ENCODE assay signal across 1 cellular context in the genomic region with DNA sequence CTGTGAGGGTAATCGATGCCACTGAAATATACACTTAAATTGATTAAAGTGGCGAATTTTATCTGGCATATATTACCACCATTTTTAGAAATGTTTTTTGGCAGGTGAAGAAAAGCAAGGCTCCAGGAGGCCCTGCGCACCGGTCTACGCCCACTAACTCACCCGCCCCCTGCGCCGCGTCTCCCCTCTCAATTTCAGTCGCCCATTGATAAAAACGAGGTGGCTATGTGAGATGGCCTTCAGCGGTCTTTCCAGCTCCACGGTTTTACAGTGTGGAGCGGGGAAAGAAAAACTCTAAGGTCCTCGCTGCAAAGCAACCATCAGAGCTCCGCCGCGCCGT.
TF ChIP-seq lines count a peak whose summit lies in the region.

No MANE protein-coding gene starts in this region.

TF ChIP-seq in GM12878, 131 proteins besides CTCF, POLR2A, EP300 and RAD21:
- TF ChIP-seq, protein P1, sequence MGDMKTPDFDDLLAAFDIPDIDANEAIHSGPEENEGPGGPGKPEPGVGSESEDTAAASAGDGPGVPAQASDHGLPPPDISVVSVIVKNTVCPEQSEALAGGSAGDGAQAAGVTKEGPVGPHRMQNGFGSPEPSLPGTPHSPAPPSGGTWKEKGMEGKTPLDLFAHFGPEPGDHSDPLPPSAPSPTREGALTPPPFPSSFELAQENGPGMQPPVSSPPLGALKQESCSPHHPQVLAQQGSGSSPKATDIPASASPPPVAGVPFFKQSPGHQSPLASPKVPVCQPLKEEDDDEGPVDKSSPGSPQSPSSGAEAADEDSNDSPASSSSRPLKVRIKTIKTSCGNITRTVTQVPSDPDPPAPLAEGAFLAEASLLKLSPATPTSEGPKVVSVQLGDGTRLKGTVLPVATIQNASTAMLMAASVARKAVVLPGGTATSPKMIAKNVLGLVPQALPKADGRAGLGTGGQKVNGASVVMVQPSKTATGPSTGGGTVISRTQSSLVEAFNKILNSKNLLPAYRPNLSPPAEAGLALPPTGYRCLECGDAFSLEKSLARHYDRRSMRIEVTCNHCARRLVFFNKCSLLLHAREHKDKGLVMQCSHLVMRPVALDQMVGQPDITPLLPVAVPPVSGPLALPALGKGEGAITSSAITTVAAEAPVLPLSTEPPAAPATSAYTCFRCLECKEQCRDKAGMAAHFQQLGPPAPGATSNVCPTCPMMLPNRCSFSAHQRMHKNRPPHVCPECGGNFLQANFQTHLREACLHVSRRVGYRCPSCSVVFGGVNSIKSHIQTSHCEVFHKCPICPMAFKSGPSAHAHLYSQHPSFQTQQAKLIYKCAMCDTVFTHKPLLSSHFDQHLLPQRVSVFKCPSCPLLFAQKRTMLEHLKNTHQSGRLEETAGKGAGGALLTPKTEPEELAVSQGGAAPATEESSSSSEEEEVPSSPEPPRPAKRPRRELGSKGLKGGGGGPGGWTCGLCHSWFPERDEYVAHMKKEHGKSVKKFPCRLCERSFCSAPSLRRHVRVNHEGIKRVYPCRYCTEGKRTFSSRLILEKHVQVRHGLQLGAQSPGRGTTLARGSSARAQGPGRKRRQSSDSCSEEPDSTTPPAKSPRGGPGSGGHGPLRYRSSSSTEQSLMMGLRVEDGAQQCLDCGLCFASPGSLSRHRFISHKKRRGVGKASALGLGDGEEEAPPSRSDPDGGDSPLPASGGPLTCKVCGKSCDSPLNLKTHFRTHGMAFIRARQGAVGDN (IDR thresholded peaks at IDR 0.05): 0 out of 2 replicates have a peak, but pooled peaks have one; percentile 82
- peak; percentile 65; the same call in 1 of the 2 replicates for TF ChIP-seq ZNF207 (IDR thresholded peaks at IDR 0.05; ENCODE audit: borderline replicate concordance)
- no peak for TF ChIP-seq KDM1A (IDR thresholded peaks at IDR 0.05; ENCODE audit: borderline replicate concordance)
- TF ChIP-seq, protein P2, sequence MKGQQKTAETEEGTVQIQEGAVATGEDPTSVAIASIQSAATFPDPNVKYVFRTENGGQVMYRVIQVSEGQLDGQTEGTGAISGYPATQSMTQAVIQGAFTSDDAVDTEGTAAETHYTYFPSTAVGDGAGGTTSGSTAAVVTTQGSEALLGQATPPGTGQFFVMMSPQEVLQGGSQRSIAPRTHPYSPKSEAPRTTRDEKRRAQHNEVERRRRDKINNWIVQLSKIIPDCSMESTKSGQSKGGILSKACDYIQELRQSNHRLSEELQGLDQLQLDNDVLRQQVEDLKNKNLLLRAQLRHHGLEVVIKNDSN (IDR thresholded peaks at IDR 0.05; ENCODE audit: borderline replicate concordance, extremely low read length, insufficient read depth, low read depth, low read length): no peak
- TF ChIP-seq, protein P3, sequence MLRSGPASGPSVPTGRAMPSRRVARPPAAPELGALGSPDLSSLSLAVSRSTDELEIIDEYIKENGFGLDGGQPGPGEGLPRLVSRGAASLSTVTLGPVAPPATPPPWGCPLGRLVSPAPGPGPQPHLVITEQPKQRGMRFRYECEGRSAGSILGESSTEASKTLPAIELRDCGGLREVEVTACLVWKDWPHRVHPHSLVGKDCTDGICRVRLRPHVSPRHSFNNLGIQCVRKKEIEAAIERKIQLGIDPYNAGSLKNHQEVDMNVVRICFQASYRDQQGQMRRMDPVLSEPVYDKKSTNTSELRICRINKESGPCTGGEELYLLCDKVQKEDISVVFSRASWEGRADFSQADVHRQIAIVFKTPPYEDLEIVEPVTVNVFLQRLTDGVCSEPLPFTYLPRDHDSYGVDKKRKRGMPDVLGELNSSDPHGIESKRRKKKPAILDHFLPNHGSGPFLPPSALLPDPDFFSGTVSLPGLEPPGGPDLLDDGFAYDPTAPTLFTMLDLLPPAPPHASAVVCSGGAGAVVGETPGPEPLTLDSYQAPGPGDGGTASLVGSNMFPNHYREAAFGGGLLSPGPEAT (IDR thresholded peaks at IDR 0.05; ENCODE audit: low read depth): no peak
- TF ChIP-seq EGR1 (IDR thresholded peaks at IDR 0.05; ENCODE audit: borderline replicate concordance in 1 of 2, low read depth in 2 of 2, low read length in 2 of 2): peak in 1 of 2 experiments; percentile 23; a peak in 1 of 3 replicates
